Comparison of ENCODE assay signal across 8 cellular contexts in the genomic region with DNA sequence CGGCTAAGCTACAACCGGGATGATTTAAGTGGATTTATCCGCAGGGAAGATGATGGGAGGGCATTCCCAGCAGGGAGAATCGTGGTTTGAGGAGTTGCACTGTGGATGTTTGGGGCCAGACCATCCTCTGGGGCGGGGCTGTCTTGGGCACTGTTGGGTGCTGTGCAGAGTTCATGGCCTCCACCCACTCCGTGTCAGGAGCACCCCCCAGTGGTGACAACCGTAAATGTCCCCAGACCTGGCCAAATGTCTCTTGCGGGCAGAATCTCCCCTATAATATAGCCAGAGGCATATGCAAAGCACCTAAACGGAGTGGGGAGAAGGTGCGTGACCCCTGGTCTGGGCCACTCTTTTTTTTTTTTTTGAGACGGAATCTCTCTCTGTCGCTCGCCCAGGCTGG. TPM values are rescaled to one million over a fixed set of nuclear protein-coding genes. Genes with fewer than 3 reads are reported as not detected.
A peak's percentile ranks its signal among the peaks of the same experiment; 100 is the strongest.
DNase-seq lines count a peak whose midpoint lies in the region; ATAC-seq lines count a peak whose summit lies in the region.

No MANE protein-coding gene starts in this region.

- peak in 1 of 2 donors; percentile 28 for ATAC-seq in activated T-cell treated with anti-CD3 and anti-CD28 coated beads, Interleukin-2, amount 50 U/mL, for 4 hours
- no peak for ATAC-seq in GM21737 (IDR thresholded peaks at IDR 0.05; ENCODE audit: unreplicated experiment)

- H3K27me3 Mint-ChIP-seq in activated T-cell treated with anti-CD3 and anti-CD28 coated beads, Interleukin-2, amount 50 U/mL, for 4 hours (ENCODE audit: low read depth) = no peaks in the 10 kb centered on the region

- peaks cover 2% of the 10 kb centered on the region for H3K36me3 Mint-ChIP-seq in activated T-cell treated with anti-CD3 and anti-CD28 coated beads, Interleukin-2, amount 50 U/mL, for 4 hours (ENCODE audit: insufficient read depth)

- no peaks in the 10 kb centered on the region for H3K9me3 Mint-ChIP-seq in activated T-cell treated with anti-CD3 and anti-CD28 coated beads, Interleukin-2, amount 50 U/mL, for 4 hours

- peak; percentile 57 for DNase-seq in ELR (ENCODE audit: low read depth)
- DNase-seq in NCI-H460 (ENCODE audit: extremely low read depth, low read depth) = peak; percentile 42
- peak; percentile 53 for DNase-seq in activated T-cell treated with anti-CD3 and anti-CD28 coated beads, Interleukin-2, amount 50 U/mL, for 4 hours
- peak; percentile 33 for DNase-seq in glomerular visceral epithelial cell (ENCODE audit: extremely low spot score)
- DNase-seq in stimulated activated CD4-positive, alpha-beta T cell treated with anti-CD3 and anti-CD28 coated beads, Interleukin-1b, Interleukin-23, amount 100 ng/mL, for 48 hours = peak; percentile 47
- no peak for DNase-seq in ecto neural progenitor cell (ENCODE audit: low spot score)
- DNase-seq in NCI-H2081 treated with DMSO at 0.1 percent for 48 hours (lab: John Stamatoyannopoulos, UW) = no peak

- no peak overlapping the region for H3K4me3 Mint-ChIP-seq in activated T-cell treated with anti-CD3 and anti-CD28 coated beads, Interleukin-2, amount 50 U/mL, for 4 hours

- peaks cover 8% of the 10 kb centered on the region for H3K4me1 Mint-ChIP-seq in activated T-cell treated with anti-CD3 and anti-CD28 coated beads, Interleukin-2, amount 50 U/mL, for 4 hours (ENCODE audit: low read depth)

RNA-seq across cellular contexts. Expression of gene SMIM24, which starts 40.2 kb away (rescaled TPM):
- total RNA-seq in NCI-H460 (2014; rRNA removed; shearing (Covaris generic)) = not detected in 2 replicates
- not detected in 2 replicates for polyA plus RNA-seq in NCI-H460 (2014; cell fraction: nucleus; rRNA removed)
- not detected for total RNA-seq in activated T-cell treated with anti-CD3 and anti-CD28 coated beads, Interleukin-2, amount 50 U/mL, for 4 hours

RNA-seq across cellular contexts. Expression of gene SMIM44, which starts 43.2 kb away (rescaled TPM):
- total RNA-seq in NCI-H460 (2014; rRNA removed; shearing (Covaris generic)) = not detected in 2 replicates
- not detected in 2 replicates for polyA plus RNA-seq in NCI-H460 (2014; cell fraction: nucleus; rRNA removed)
- total RNA-seq in activated T-cell treated with anti-CD3 and anti-CD28 coated beads, Interleukin-2, amount 50 U/mL, for 4 hours = not detected

Comparison
In these comparisons a context has a peak if more than half of its experiments do, and no peak if none do; other contexts are left out.
1. DNase-seq: peak in ELR (single experiment), NCI-H460 (single experiment), activated T-cell treated with anti-CD3 and anti-CD28 coated beads, Interleukin-2, amount 50 U/mL, for 4 hours (single experiment), glomerular visceral epithelial cell (single experiment) and stimulated activated CD4-positive, alpha-beta T cell treated with anti-CD3 and anti-CD28 coated beads, Interleukin-1b, Interleukin-23, amount 100 ng/mL, for 48 hours (single experiment); none in ecto neural progenitor cell (single experiment) and NCI-H2081 treated with DMSO at 0.1 percent for 48 hours (single experiment).